24 cellular contexts compared by ENCODE assay signal in genomic region chr12:64332938-64333337, GRCh38.
"Had no signal": no experiment of that assay in that cellular context is flagged by ENCODE, and none has a peak within 500 bp of the region (broad histone marks: within the 10 kb centered on the region; RNA-seq: fewer than 3 reads in every experiment).

No MANE protein-coding gene starts in this region.

- H3K9me3 ChIP-seq: colonic mucosa, esophagus muscularis mucosa, gastroesophageal sphincter, left ventricle myocardium inferior, lower lobe of right lung, ovary, stomach, thoracic aorta, transverse colon had no signal

- H3K27me3 ChIP-seq: colonic mucosa, esophagus muscularis mucosa, gastroesophageal sphincter, neural progenitor cell, ovary, stomach, transverse colon had no signal

- H3K27ac ChIP-seq: colonic mucosa, esophagus muscularis mucosa, gastroesophageal sphincter, left ventricle myocardium inferior, lower lobe of right lung, neural progenitor cell, ovary, stomach, thoracic aorta, transverse colon had no signal

- DNase-seq: colonic mucosa; dermis blood vessel endothelial cell; endodermal cell; glutamatergic neuron; islet precursor cell; left cardiac atrium; left ventricle myocardium inferior; lower lobe of right lung; mesenchymal stem cell; midbrain; nucleus accumbens; ovary; right cardiac atrium; small intestine; stimulated activated CD4-positive, alpha-beta T cell treated with anti-CD3 and anti-CD28 coated beads, Interleukin-12 subunit alpha, Interleukin-12 subunit beta, amount 100 ng/mL, for 4 hours; stimulated activated naive CD4-positive, alpha-beta T cell; stomach; substantia nigra; transverse colon had no signal

- H3K4me3 ChIP-seq: colonic mucosa, esophagus muscularis mucosa, gastroesophageal sphincter, left ventricle myocardium inferior, lower lobe of right lung, neural progenitor cell, ovary, stomach, thoracic aorta, transverse colon had no signal

- ATAC-seq: gastroesophageal sphincter; left cardiac atrium; lower lobe of right lung; natural killer cell treated with Interleukin-12 subunit alpha and Interleukin-12 subunit beta and Interleukin-15 and Interleukin-18, amount 100 ng/mL, for 72 hours; right cardiac atrium had no signal

- H3K36me3 ChIP-seq: colonic mucosa, esophagus muscularis mucosa, gastroesophageal sphincter, left ventricle myocardium inferior, lower lobe of right lung, neural progenitor cell, ovary, stomach, thoracic aorta, transverse colon had no signal

- H3K4me1 ChIP-seq: colonic mucosa, esophagus muscularis mucosa, gastroesophageal sphincter, left ventricle myocardium inferior, lower lobe of right lung, neural progenitor cell, stomach, transverse colon had no signal
